In genomic region chr14:34018564-34019244, GRCh38 we compare ENCODE assay signal across 8 cellular contexts.
DNase-seq lines count a peak whose midpoint lies in the region; ATAC-seq and TF ChIP-seq lines count a peak whose summit lies in the region.

No MANE protein-coding gene starts in this region.

- H3K36me3 ChIP-seq in ACC112 (ENCODE audit: insufficient read depth, low read length) = no peaks in the 10 kb centered on the region
- H3K36me3 ChIP-seq in lower lobe of right lung = no peaks in the 10 kb centered on the region

- no peaks in the 10 kb centered on the region for H3K79me2 ChIP-seq in ACC112 (ENCODE audit: control insufficient read depth, insufficient read depth, low read length, unreplicated experiment)

- ATAC-seq in GM21367 (IDR thresholded peaks at IDR 0.05; ENCODE audit: unreplicated experiment) (peak; percentile 74), lower lobe of right lung (no peak), HG03571 (IDR thresholded peaks at IDR 0.05; ENCODE audit: unreplicated experiment) (no peak)
- peak; percentile 83 for ATAC-seq in stimulated activated naive CD8-positive, alpha-beta T cell treated with anti-CD3 and anti-CD28 coated beads, Interleukin-15, amount 100 ng/mL, for 72 hours

- peak overlapping the region; percentile 59 to 83 for H3K4me3 Mint-ChIP-seq in stimulated activated naive CD8-positive, alpha-beta T cell treated with anti-CD3 and anti-CD28 coated beads, Interleukin-15, amount 100 ng/mL, for 72 hours

- H3K4me1 ChIP-seq in ACC112 (ENCODE audit: control insufficient read depth, insufficient read depth, low read length, unreplicated experiment) (no peaks in the 10 kb centered on the region), lower lobe of right lung (no peaks in the 10 kb centered on the region)

- no peak for TF ChIP-seq CTCF in fibroblast of the aortic adventitia (IDR thresholded peaks at IDR 0.05; ENCODE audit: insufficient read depth, low read length)
- TF ChIP-seq CTCF in lower lobe of right lung (IDR thresholded peaks at IDR 0.05) = no peak

- H3K4me3 ChIP-seq in ACC112 (ENCODE audit: low read depth, low read length) (peak overlapping the region; percentile 65), fibroblast of the aortic adventitia (ENCODE audit: low read depth, low read length) (peak overlapping the region; percentile 25), lower lobe of right lung (no peak overlapping the region)

- no peaks in the 10 kb centered on the region for H3K9me3 Mint-ChIP-seq in stimulated activated naive CD8-positive, alpha-beta T cell treated with anti-CD3 and anti-CD28 coated beads, Interleukin-15, amount 100 ng/mL, for 72 hours

- H3K9me3 ChIP-seq in lower lobe of right lung = no peaks in the 10 kb centered on the region

- intact Hi-C loops in lower lobe of right lung (cut with DNase I) = no loop called here

- peak; percentile 76 for DNase-seq in NCI-H2227 treated with DMSO at 0.1 percent for 48 hours (lab: John Stamatoyannopoulos, UW)
- peak; percentile 34 for DNase-seq in fibroblast of the aortic adventitia (ENCODE audit: low read depth)
- peak; percentile 8 to 37 for DNase-seq in stimulated activated naive CD8-positive, alpha-beta T cell treated with anti-CD3 and anti-CD28 coated beads, Interleukin-15, amount 100 ng/mL, for 72 hours
- DNase-seq in lower lobe of right lung = no peak
- DNase-seq in kidney glomerular epithelial cell (lab: John Stamatoyannopoulos, UW) = no peak

- H3K27me3 Mint-ChIP-seq in stimulated activated naive CD8-positive, alpha-beta T cell treated with anti-CD3 and anti-CD28 coated beads, Interleukin-15, amount 100 ng/mL, for 72 hours = no peaks in the 10 kb centered on the region

- H3K4me1 Mint-ChIP-seq in stimulated activated naive CD8-positive, alpha-beta T cell treated with anti-CD3 and anti-CD28 coated beads, Interleukin-15, amount 100 ng/mL, for 72 hours = peaks cover 30% of the 10 kb centered on the region

- H3K27me3 ChIP-seq in ACC112 (ENCODE audit: insufficient read depth, low read length) (peaks cover 27% of the 10 kb centered on the region), lower lobe of right lung (ENCODE audit: low read depth) (no peaks in the 10 kb centered on the region)

- H3K27ac ChIP-seq in ACC112 (ENCODE audit: low read depth, low read length) (no peak overlapping the region), lower lobe of right lung (no peak overlapping the region)

- peak overlapping the region; percentile 80 for H2AFZ ChIP-seq in ACC112 (ENCODE audit: low read length, unreplicated experiment)

- peak overlapping the region; percentile 96 to 98 for H3K27ac Mint-ChIP-seq in stimulated activated naive CD8-positive, alpha-beta T cell treated with anti-CD3 and anti-CD28 coated beads, Interleukin-15, amount 100 ng/mL, for 72 hours

Comparison
In these comparisons a context has a peak if more than half of its experiments do, and no peak if none do; other contexts are left out.
1. ATAC-seq: peak in GM21367 (single experiment) and stimulated activated naive CD8-positive, alpha-beta T cell treated with anti-CD3 and anti-CD28 coated beads, Interleukin-15, amount 100 ng/mL, for 72 hours (single experiment); none in lower lobe of right lung (0 of 2) and HG03571 (single experiment).
2. DNase-seq: peak in NCI-H2227 treated with DMSO at 0.1 percent for 48 hours (single experiment), fibroblast of the aortic adventitia (single experiment) and stimulated activated naive CD8-positive, alpha-beta T cell treated with anti-CD3 and anti-CD28 coated beads, Interleukin-15, amount 100 ng/mL, for 72 hours (2 of 2); none in lower lobe of right lung (single experiment) and kidney glomerular epithelial cell (single experiment).